29 cellular contexts compared by ENCODE assay signal in genomic region chr16:89984215-89984614, GRCh38.
"Had no signal": no experiment of that assay in that cellular context is flagged by ENCODE, and none has a peak within 500 bp of the region (broad histone marks: within the 10 kb centered on the region; RNA-seq: fewer than 3 reads in every experiment).

No MANE protein-coding gene starts in this region.

- H3K4me3 ChIP-seq: left lung, lung, neural progenitor cell, ovary, skin epidermis, suprapubic skin, thoracic aorta, tibial artery, upper lobe of right lung had no signal

- DNase-seq: hippocampal formation; immature natural killer cell; kidney; left colon; mesendoderm; naive B cell; natural killer cell; nephron progenitor cell; occipital lobe; ovary; right cardiac atrium; stimulated activated CD4-positive, alpha-beta T cell treated with anti-CD3 and anti-CD28 coated beads, Interleukin-12 subunit alpha, Interleukin-12 subunit beta, amount 100 ng/mL, for 4 hours; stimulated activated CD4-positive, alpha-beta T cell treated with anti-CD3 and anti-CD28 coated beads, Interleukin-2, amount 100 ng/mL, for 24 hours; stimulated activated CD4-positive, alpha-beta T cell treated with anti-CD3 and anti-CD28 coated beads, Interleukin-4, amount 100 ng/mL, for 1 hour; stimulated activated naive CD4-positive, alpha-beta T cell; tibial artery; trophoblast cell; upper lobe of right lung had no signal

- H3K9me3 ChIP-seq: left lung, neutrophil, ovary, suprapubic skin, thoracic aorta, tibial artery, upper lobe of right lung had no signal

- H3K27me3 ChIP-seq: left lung, neural progenitor cell, neutrophil, ovary, suprapubic skin, tibial artery, upper lobe of right lung had no signal

- H3K4me1 ChIP-seq: left lung, neural progenitor cell, suprapubic skin, tibial artery, upper lobe of right lung had no signal

- H3K27ac ChIP-seq: left lung, neural progenitor cell, neutrophil, ovary, skin epidermis, suprapubic skin, thoracic aorta, tibial artery, upper lobe of right lung had no signal

- H3K27me3 Mint-ChIP-seq: naive B cell; progenitor cell of endocrine pancreas; stimulated activated naive CD8-positive, alpha-beta T cell treated with anti-CD3 and anti-CD28 coated beads, Interleukin-15, Interleukin-2, amounts not matched to agents 100 ng/mL and 50 ng/mL, for 24 hours had no signal

- H3K4me3 Mint-ChIP-seq: immature natural killer cell; mesothelial cell of epicardium; naive B cell; natural killer cell; nephron progenitor cell; neural progenitor cell; stimulated activated naive CD8-positive, alpha-beta T cell treated with anti-CD3 and anti-CD28 coated beads, Interleukin-15, Interleukin-2, amounts not matched to agents 100 ng/mL and 50 ng/mL, for 24 hours had no signal

- H3K9me3 Mint-ChIP-seq: immature natural killer cell; mesothelial cell of epicardium; naive B cell; natural killer cell; nephron progenitor cell; neural progenitor cell; stimulated activated naive CD8-positive, alpha-beta T cell treated with anti-CD3 and anti-CD28 coated beads, Interleukin-15, Interleukin-2, amounts not matched to agents 100 ng/mL and 50 ng/mL, for 24 hours had no signal

- H3K27ac Mint-ChIP-seq: immature natural killer cell; mesothelial cell of epicardium; natural killer cell; nephron progenitor cell; neural progenitor cell; progenitor cell of endocrine pancreas; stimulated activated naive CD8-positive, alpha-beta T cell treated with anti-CD3 and anti-CD28 coated beads, Interleukin-15, Interleukin-2, amounts not matched to agents 100 ng/mL and 50 ng/mL, for 24 hours had no signal

- H3K36me3 ChIP-seq: neural progenitor cell, ovary had no signal

- H3K4me1 Mint-ChIP-seq: immature natural killer cell, mesothelial cell of epicardium, natural killer cell, nephron progenitor cell, neural progenitor cell had no signal

- ATAC-seq: left colon, left lung, natural killer cell, right cardiac atrium, sciatic nerve, upper lobe of right lung had no signal
